1 cellular context compared by ENCODE assay signal in the genomic region with DNA sequence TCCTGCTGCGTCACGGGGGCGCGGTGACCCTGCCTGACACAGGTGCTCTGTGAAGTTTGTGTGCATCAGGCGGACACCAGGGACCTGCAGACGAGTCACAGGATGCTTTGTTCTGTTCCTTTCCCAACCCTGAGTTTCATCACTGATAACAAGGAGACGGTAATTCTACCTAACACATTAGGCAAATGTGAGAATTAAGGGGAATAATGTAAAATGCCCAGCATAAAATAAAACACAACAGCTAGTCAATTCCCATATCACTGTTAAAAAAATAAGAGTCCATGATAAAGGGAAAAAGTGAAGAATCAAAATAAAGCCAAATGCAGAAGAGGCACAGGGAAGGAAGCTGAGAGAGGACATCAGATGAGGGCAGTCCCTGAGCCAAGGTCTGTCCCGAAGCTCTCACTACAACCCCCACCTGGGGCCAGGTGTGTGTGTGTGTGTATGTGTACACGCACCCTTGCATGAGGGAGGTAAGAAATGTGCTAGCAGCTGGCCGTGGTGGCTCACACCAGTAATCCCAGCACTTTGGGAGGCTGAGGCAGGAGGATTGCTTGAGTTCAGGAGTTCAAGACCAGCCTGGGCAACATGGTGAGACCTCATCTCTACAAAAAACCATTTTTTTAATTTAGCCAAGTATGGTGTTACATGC.
TF ChIP-seq lines count a peak whose summit lies in the region.

No MANE protein-coding gene starts in this region.

TF ChIP-seq in HepG2, 621 proteins besides CTCF, POLR2A, EP300 and RAD21 (continues in another document):
- TF ChIP-seq ZNF781 (CRISPR knock-in tag; IDR thresholded peaks at IDR 0.05; ENCODE audit: borderline replicate concordance, not compliant biosample characterization), result no peak
- 0 out of 2 replicates have a peak, but pooled peaks have one; percentile 47 for TF ChIP-seq ZNF224 (CRISPR knock-in tag; IDR thresholded peaks at IDR 0.05)
- TF ChIP-seq ZNF7 (CRISPR knock-in tag; IDR thresholded peaks at IDR 0.05), result no peak
- peak; percentile 20; the same call in 1 of the 2 replicates for TF ChIP-seq RXRA (CRISPR knock-in tag; IDR thresholded peaks at IDR 0.05)
- TF ChIP-seq, protein P1, sequence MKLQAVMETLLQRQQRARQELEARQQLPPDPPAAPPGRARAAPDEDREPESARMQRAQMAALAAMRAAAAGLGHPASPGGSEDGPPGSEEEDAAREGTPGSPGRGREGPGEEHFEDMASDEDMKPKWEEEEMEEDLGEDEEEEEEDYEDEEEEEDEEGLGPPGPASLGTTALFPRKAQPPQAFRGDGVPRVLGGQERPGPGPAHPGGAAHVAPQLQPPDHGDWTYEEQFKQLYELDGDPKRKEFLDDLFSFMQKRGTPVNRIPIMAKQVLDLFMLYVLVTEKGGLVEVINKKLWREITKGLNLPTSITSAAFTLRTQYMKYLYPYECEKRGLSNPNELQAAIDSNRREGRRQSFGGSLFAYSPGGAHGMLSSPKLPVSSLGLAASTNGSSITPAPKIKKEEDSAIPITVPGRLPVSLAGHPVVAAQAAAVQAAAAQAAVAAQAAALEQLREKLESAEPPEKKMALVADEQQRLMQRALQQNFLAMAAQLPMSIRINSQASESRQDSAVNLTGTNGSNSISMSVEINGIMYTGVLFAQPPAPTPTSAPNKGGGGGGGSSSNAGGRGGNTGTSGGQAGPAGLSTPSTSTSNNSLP (IDR thresholded peaks at IDR 0.05; ENCODE audit: low read depth, low read length), result no peak
- TF ChIP-seq HHEX (CRISPR knock-in tag; IDR thresholded peaks at IDR 0.05), result no peak
- no peak for TF ChIP-seq CBX5 (CRISPR knock-in tag; IDR thresholded peaks at IDR 0.05; ENCODE audit: borderline replicate concordance)
- no peak for TF ChIP-seq MYNN (CRISPR knock-in tag; IDR thresholded peaks at IDR 0.05; ENCODE audit: low read depth)
- TF ChIP-seq ZFP36 (IDR thresholded peaks at IDR 0.05; ENCODE audit: borderline replicate concordance, low read depth, low read length, partially characterized antibody), result no peak
- no peak for TF ChIP-seq AGO2 (optimal IDR thresholded peaks at IDR 0.05; ENCODE audit: low read depth, low read length)
- no peak for TF ChIP-seq ZBTB8A (CRISPR knock-in tag; IDR thresholded peaks at IDR 0.05; ENCODE audit: borderline replicate concordance, low read depth)
- TF ChIP-seq SRY (CRISPR knock-in tag; IDR thresholded peaks at IDR 0.05), result no peak
- no peak for TF ChIP-seq CBX1 (IDR thresholded peaks at IDR 0.05; ENCODE audit: low read depth)
- TF ChIP-seq ZNF572 (CRISPR knock-in tag; IDR thresholded peaks at IDR 0.05), result no peak
- TF ChIP-seq, protein P2, sequence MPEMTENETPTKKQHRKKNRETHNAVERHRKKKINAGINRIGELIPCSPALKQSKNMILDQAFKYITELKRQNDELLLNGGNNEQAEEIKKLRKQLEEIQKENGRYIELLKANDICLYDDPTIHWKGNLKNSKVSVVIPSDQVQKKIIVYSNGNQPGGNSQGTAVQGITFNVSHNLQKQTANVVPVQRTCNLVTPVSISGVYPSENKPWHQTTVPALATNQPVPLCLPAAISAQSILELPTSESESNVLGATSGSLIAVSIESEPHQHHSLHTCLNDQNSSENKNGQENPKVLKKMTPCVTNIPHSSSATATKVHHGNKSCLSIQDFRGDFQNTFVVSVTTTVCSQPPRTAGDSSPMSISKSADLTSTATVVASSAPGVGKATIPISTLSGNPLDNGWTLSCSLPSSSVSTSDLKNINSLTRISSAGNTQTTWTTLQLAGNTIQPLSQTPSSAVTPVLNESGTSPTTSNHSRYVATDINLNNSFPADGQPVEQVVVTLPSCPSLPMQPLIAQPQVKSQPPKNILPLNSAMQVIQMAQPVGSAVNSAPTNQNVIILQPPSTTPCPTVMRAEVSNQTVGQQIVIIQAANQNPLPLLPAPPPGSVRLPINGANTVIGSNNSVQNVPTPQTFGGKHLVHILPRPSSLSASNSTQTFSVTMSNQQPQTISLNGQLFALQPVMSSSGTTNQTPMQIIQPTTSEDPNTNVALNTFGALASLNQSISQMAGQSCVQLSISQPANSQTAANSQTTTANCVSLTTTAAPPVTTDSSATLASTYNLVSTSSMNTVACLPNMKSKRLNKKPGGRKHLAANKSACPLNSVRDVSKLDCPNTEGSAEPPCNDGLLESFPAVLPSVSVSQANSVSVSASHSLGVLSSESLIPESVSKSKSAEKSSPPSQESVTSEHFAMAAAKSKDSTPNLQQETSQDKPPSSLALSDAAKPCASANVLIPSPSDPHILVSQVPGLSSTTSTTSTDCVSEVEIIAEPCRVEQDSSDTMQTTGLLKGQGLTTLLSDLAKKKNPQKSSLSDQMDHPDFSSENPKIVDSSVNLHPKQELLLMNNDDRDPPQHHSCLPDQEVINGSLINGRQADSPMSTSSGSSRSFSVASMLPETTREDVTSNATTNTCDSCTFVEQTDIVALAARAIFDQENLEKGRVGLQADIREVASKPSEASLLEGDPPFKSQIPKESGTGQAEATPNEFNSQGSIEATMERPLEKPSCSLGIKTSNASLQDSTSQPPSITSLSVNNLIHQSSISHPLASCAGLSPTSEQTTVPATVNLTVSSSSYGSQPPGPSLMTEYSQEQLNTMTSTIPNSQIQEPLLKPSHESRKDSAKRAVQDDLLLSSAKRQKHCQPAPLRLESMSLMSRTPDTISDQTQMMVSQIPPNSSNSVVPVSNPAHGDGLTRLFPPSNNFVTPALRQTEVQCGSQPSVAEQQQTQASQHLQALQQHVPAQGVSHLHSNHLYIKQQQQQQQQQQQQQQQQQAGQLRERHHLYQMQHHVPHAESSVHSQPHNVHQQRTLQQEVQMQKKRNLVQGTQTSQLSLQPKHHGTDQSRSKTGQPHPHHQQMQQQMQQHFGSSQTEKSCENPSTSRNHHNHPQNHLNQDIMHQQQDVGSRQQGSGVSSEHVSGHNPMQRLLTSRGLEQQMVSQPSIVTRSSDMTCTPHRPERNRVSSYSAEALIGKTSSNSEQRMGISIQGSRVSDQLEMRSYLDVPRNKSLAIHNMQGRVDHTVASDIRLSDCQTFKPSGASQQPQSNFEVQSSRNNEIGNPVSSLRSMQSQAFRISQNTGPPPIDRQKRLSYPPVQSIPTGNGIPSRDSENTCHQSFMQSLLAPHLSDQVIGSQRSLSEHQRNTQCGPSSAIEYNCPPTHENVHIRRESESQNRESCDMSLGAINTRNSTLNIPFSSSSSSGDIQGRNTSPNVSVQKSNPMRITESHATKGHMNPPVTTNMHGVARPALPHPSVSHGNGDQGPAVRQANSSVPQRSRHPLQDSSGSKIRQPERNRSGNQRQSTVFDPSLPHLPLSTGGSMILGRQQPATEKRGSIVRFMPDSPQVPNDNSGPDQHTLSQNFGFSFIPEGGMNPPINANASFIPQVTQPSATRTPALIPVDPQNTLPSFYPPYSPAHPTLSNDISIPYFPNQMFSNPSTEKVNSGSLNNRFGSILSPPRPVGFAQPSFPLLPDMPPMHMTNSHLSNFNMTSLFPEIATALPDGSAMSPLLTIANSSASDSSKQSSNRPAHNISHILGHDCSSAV (CRISPR knock-in tag; IDR thresholded peaks at IDR 0.05; ENCODE audit: borderline replicate concordance), result no peak
- TF ChIP-seq FOXA3 (CRISPR knock-in tag; IDR thresholded peaks at IDR 0.05), result 0 out of 2 replicates have a peak, but pooled peaks have one; percentile 24
- no peak for TF ChIP-seq ZFX (CRISPR knock-in tag; IDR thresholded peaks at IDR 0.05; ENCODE audit: low read depth)
- TF ChIP-seq, protein P3, sequence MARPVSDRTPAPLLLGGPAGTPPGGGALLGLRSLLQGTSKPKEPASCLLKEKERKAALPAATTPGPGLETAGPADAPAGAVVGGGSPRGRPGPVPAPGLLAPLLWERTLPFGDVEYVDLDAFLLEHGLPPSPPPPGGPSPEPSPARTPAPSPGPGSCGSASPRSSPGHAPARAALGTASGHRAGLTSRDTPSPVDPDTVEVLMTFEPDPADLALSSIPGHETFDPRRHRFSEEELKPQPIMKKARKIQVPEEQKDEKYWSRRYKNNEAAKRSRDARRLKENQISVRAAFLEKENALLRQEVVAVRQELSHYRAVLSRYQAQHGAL (CRISPR knock-in tag; IDR thresholded peaks at IDR 0.05; ENCODE audit: not compliant biosample characterization), result no peak
- TF ChIP-seq, protein P4, sequence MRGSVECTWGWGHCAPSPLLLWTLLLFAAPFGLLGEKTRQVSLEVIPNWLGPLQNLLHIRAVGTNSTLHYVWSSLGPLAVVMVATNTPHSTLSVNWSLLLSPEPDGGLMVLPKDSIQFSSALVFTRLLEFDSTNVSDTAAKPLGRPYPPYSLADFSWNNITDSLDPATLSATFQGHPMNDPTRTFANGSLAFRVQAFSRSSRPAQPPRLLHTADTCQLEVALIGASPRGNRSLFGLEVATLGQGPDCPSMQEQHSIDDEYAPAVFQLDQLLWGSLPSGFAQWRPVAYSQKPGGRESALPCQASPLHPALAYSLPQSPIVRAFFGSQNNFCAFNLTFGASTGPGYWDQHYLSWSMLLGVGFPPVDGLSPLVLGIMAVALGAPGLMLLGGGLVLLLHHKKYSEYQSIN (CRISPR knock-in tag; IDR thresholded peaks at IDR 0.05; ENCODE audit: borderline replicate concordance), result no peak
- no peak for TF ChIP-seq KDM6A (CRISPR knock-in tag; IDR thresholded peaks at IDR 0.05; ENCODE audit: low read depth)
- TF ChIP-seq HNRNPL (IDR thresholded peaks at IDR 0.05; ENCODE audit: low read depth, low read length), result no peak
- no peak for TF ChIP-seq ZNF253 (CRISPR knock-in tag; IDR thresholded peaks at IDR 0.05; ENCODE audit: borderline replicate concordance)
- no peak for TF ChIP-seq ZNF24 (IDR thresholded peaks at IDR 0.05)
- no peak for TF ChIP-seq NFATC3 (CRISPR knock-in tag; IDR thresholded peaks at IDR 0.05)
- no peak for TF ChIP-seq ZNF10 (CRISPR knock-in tag; IDR thresholded peaks at IDR 0.05; ENCODE audit: borderline replicate concordance, low read depth)
- TF ChIP-seq MED1 (CRISPR knock-in tag; IDR thresholded peaks at IDR 0.05), result 0 out of 2 replicates have a peak, but pooled peaks have one; percentile 7
- TF ChIP-seq, protein P5, sequence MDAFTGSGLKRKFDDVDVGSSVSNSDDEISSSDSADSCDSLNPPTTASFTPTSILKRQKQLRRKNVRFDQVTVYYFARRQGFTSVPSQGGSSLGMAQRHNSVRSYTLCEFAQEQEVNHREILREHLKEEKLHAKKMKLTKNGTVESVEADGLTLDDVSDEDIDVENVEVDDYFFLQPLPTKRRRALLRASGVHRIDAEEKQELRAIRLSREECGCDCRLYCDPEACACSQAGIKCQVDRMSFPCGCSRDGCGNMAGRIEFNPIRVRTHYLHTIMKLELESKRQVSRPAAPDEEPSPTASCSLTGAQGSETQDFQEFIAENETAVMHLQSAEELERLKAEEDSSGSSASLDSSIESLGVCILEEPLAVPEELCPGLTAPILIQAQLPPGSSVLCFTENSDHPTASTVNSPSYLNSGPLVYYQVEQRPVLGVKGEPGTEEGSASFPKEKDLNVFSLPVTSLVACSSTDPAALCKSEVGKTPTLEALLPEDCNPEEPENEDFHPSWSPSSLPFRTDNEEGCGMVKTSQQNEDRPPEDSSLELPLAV (CRISPR knock-in tag; conservative IDR thresholded peaks at IDR 0.05; ENCODE audit: low read depth), result no peak
- TF ChIP-seq, protein P6, sequence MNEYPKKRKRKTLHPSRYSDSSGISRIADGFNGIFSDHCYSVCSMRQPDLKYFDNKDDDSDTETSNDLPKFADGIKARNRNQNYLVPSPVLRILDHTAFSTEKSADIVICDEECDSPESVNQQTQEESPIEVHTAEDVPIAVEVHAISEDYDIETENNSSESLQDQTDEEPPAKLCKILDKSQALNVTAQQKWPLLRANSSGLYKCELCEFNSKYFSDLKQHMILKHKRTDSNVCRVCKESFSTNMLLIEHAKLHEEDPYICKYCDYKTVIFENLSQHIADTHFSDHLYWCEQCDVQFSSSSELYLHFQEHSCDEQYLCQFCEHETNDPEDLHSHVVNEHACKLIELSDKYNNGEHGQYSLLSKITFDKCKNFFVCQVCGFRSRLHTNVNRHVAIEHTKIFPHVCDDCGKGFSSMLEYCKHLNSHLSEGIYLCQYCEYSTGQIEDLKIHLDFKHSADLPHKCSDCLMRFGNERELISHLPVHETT (CRISPR knock-in tag; conservative IDR thresholded peaks at IDR 0.05), result no peak
- TF ChIP-seq, protein P7, sequence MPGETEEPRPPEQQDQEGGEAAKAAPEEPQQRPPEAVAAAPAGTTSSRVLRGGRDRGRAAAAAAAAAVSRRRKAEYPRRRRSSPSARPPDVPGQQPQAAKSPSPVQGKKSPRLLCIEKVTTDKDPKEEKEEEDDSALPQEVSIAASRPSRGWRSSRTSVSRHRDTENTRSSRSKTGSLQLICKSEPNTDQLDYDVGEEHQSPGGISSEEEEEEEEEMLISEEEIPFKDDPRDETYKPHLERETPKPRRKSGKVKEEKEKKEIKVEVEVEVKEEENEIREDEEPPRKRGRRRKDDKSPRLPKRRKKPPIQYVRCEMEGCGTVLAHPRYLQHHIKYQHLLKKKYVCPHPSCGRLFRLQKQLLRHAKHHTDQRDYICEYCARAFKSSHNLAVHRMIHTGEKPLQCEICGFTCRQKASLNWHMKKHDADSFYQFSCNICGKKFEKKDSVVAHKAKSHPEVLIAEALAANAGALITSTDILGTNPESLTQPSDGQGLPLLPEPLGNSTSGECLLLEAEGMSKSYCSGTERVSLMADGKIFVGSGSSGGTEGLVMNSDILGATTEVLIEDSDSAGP (CRISPR knock-in tag; IDR thresholded peaks at IDR 0.05; ENCODE audit: borderline replicate concordance), result no peak
- TF ChIP-seq ZNF775 (CRISPR knock-in tag; IDR thresholded peaks at IDR 0.05; ENCODE audit: borderline replicate concordance), result no peak
- TF ChIP-seq, protein P8, sequence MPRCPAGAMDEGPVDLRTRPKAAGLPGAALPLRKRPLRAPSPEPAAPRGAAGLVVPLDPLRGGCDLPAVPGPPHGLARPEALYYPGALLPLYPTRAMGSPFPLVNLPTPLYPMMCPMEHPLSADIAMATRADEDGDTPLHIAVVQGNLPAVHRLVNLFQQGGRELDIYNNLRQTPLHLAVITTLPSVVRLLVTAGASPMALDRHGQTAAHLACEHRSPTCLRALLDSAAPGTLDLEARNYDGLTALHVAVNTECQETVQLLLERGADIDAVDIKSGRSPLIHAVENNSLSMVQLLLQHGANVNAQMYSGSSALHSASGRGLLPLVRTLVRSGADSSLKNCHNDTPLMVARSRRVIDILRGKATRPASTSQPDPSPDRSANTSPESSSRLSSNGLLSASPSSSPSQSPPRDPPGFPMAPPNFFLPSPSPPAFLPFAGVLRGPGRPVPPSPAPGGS (CRISPR knock-in tag; IDR thresholded peaks at IDR 0.05), result no peak
- no peak for TF ChIP-seq TBL1XR1 (IDR thresholded peaks at IDR 0.05; ENCODE audit: borderline replicate concordance, low read length, partially characterized antibody)
- TF ChIP-seq, protein P9, sequence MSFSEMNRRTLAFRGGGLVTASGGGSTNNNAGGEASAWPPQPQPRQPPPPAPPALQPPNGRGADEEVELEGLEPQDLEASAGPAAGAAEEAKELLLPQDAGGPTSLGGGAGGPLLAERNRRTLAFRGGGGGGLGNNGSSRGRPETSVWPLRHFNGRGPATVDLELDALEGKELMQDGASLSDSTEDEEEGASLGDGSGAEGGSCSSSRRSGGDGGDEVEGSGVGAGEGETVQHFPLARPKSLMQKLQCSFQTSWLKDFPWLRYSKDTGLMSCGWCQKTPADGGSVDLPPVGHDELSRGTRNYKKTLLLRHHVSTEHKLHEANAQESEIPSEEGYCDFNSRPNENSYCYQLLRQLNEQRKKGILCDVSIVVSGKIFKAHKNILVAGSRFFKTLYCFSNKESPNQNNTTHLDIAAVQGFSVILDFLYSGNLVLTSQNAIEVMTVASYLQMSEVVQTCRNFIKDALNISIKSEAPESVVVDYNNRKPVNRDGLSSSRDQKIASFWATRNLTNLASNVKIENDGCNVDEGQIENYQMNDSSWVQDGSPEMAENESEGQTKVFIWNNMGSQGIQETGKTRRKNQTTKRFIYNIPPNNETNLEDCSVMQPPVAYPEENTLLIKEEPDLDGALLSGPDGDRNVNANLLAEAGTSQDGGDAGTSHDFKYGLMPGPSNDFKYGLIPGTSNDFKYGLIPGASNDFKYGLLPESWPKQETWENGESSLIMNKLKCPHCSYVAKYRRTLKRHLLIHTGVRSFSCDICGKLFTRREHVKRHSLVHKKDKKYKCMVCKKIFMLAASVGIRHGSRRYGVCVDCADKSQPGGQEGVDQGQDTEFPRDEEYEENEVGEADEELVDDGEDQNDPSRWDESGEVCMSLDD (CRISPR knock-in tag; IDR thresholded peaks at IDR 0.05; ENCODE audit: borderline replicate concordance), result no peak
- TF ChIP-seq ZNF317 (CRISPR knock-in tag; IDR thresholded peaks at IDR 0.05), result no peak
- no peak for TF ChIP-seq ZNF605 (CRISPR knock-in tag; IDR thresholded peaks at IDR 0.05)
- TF ChIP-seq ZNF737 (CRISPR knock-in tag; IDR thresholded peaks at IDR 0.05; ENCODE audit: borderline replicate concordance), result no peak
